Comparison of ENCODE assay signal across 28 cellular contexts in genomic region chr6:34884996-34885395, GRCh38. TPM values are rescaled to one million over a fixed set of nuclear protein-coding genes. Genes with fewer than 3 reads are reported as not detected.
DNase-seq lines count a peak whose midpoint lies in the region; ATAC-seq and TF ChIP-seq lines count a peak whose summit lies in the region.
"Had no signal": no experiment of that assay in that cellular context is flagged by ENCODE, and none has a peak within 500 bp of the region (broad histone marks: within the 10 kb centered on the region; RNA-seq: fewer than 3 reads in every experiment).

No MANE protein-coding gene starts in this region.

- WGBS in urinary bladder, result 94% methylated on average over 2 of the region's 2 CpGs
- WGBS in esophagus muscularis mucosa, result 97% methylated on average over 2 of the region's 2 CpGs

- TF ChIP-seq CTCF in esophagus muscularis mucosa (IDR thresholded peaks at IDR 0.05), result no peak

- H3K36me3 Mint-ChIP-seq in activated naive CD8-positive, alpha-beta T cell, result peaks cover 9% of the 10 kb centered on the region
- peaks cover 25% of the 10 kb centered on the region for H3K36me3 Mint-ChIP-seq in activated naive CD8-positive, alpha-beta T cell treated with anti-CD3 and anti-CD28 coated beads for 36 hours
- peaks cover 24% of the 10 kb centered on the region for H3K36me3 Mint-ChIP-seq in activated T-helper 1 cell treated with anti-CD3 and anti-CD28 coated beads, Interleukin-12 subunit alpha, Interleukin-12 subunit beta, Interleukin-2, Interleukin-4 antibody, amounts not matched to agents 30 ng/mL and 10 ng/mL and 1 ng/mL, durations not matched to agents 14 hours and 24 hours and 36 hours (ENCODE audit: low read depth)
- H3K36me3 Mint-ChIP-seq in naive thymus-derived CD4-positive, alpha-beta T cell, result peaks cover 10 to 26% (median 17%) of the 10 kb centered on the region in 5 donors

- H3K27ac Mint-ChIP-seq in activated naive CD8-positive, alpha-beta T cell, result no peak overlapping the region
- no peak overlapping the region for H3K27ac Mint-ChIP-seq in activated naive CD8-positive, alpha-beta T cell treated with anti-CD3 and anti-CD28 coated beads for 36 hours
- H3K27ac Mint-ChIP-seq in activated T-helper 1 cell treated with anti-CD3 and anti-CD28 coated beads, Interleukin-12 subunit alpha, Interleukin-12 subunit beta, Interleukin-2, Interleukin-4 antibody, amounts not matched to agents 30 ng/mL and 10 ng/mL and 1 ng/mL, durations not matched to agents 14 hours and 24 hours and 36 hours, result no peak overlapping the region
- H3K27ac Mint-ChIP-seq in naive thymus-derived CD4-positive, alpha-beta T cell, result peak overlapping the region in 7 of 9 donors; percentile 25 to 77 (median 64)
- H3K27ac Mint-ChIP-seq: activated CD4-positive, alpha-beta T cell treated with anti-CD3 and anti-CD28 coated beads, Interleukin-2, amount 10 ng/mL, durations not matched to agents 7 days and 5 days; activated CD8-positive, alpha-beta memory T cell treated with anti-CD3 and anti-CD28 coated beads, Interleukin-2, amount 10 ng/mL, durations not matched to agents 7 days and 5 days; HFFc6 had no signal

- no peak for DNase-seq in activated naive CD8-positive, alpha-beta T cell treated with anti-CD3 and anti-CD28 coated beads for 36 hours
- no peak for DNase-seq in activated T-helper 1 cell treated with anti-CD3 and anti-CD28 coated beads, Interleukin-12 subunit alpha, Interleukin-12 subunit beta, Interleukin-2, Interleukin-4 antibody, amounts not matched to agents 30 ng/mL and 10 ng/mL and 1 ng/mL, durations not matched to agents 14 hours and 24 hours and 36 hours (ENCODE audit: low spot score)
- DNase-seq in naive thymus-derived CD4-positive, alpha-beta T cell, result no peak
- DNase-seq in NCI-H226 (no peak), DMS 273 treated with DMSO at 0.1 percent for 48 hours (lab: John Stamatoyannopoulos, UW) (no peak), esophagus muscularis mucosa (ENCODE audit: extremely low spot score) (no peak)
- DNase-seq: activated CD4-positive, alpha-beta T cell treated with anti-CD3 and anti-CD28 coated beads, Interleukin-2, amount 10 ng/mL, durations not matched to agents 7 days and 5 days; activated CD8-positive, alpha-beta memory T cell treated with anti-CD3 and anti-CD28 coated beads, Interleukin-2, amount 10 ng/mL, durations not matched to agents 7 days and 5 days; activated effector memory CD4-positive, alpha-beta T cell treated with Interleukin-2 at 50 U/mL for 16 hours; C1 segment of cervical spinal cord; GOT3; HFFc6; Karpas-422; NCI-H1694; NCI-H524 treated with DMSO at 0.1 percent for 48 hours; NK-92 treated with Interleukin-12 subunit alpha and Interleukin-12 subunit beta, amount 100 ng/mL, for 24 hours; PC-3; psoas muscle; stimulated activated CD4-positive, alpha-beta T cell treated with anti-CD3 and anti-CD28 coated beads, Interleukin-15, amount 100 ng/mL, for 24 hours; stimulated activated naive CD4-positive, alpha-beta T cell treated with Interleukin-2 at 50 U/mL for 16 hours; T1000; uterus; WERI-Rb-1 had no signal

- H3K27me3 Mint-ChIP-seq in activated naive CD8-positive, alpha-beta T cell, result no peaks in the 10 kb centered on the region
- H3K27me3 Mint-ChIP-seq in activated naive CD8-positive, alpha-beta T cell treated with anti-CD3 and anti-CD28 coated beads for 36 hours, result no peaks in the 10 kb centered on the region
- peaks cover 2% of the 10 kb centered on the region for H3K27me3 Mint-ChIP-seq in activated T-helper 1 cell treated with anti-CD3 and anti-CD28 coated beads, Interleukin-12 subunit alpha, Interleukin-12 subunit beta, Interleukin-2, Interleukin-4 antibody, amounts not matched to agents 30 ng/mL and 10 ng/mL and 1 ng/mL, durations not matched to agents 14 hours and 24 hours and 36 hours (ENCODE audit: insufficient read depth)
- H3K27me3 Mint-ChIP-seq in naive thymus-derived CD4-positive, alpha-beta T cell, result peaks cover 0 to 8% (median 0%) of the 10 kb centered on the region in 5 donors
- H3K27me3 Mint-ChIP-seq: activated CD4-positive, alpha-beta T cell treated with anti-CD3 and anti-CD28 coated beads, Interleukin-2, amount 10 ng/mL, durations not matched to agents 7 days and 5 days; activated CD8-positive, alpha-beta memory T cell treated with anti-CD3 and anti-CD28 coated beads, Interleukin-2, amount 10 ng/mL, durations not matched to agents 7 days and 5 days had no signal

- no peak overlapping the region for H3K27ac ChIP-seq in naive thymus-derived CD4-positive, alpha-beta T cell (ENCODE audit: low read depth, low read length)
- H3K27ac ChIP-seq in urinary bladder (ENCODE audit: low read depth) (peak overlapping the region; percentile 18), esophagus muscularis mucosa (replicated peaks in 1 of 4) (no peak overlapping the region)
- H3K27ac ChIP-seq: psoas muscle, uterus, WERI-Rb-1 had no signal

- no peak for TF ChIP-seq EP300 in esophagus muscularis mucosa (IDR thresholded peaks at IDR 0.05)

- H3K4me1 Mint-ChIP-seq in activated naive CD8-positive, alpha-beta T cell (ENCODE audit: low read depth), result peaks cover 38% of the 10 kb centered on the region
- peaks cover 25% of the 10 kb centered on the region for H3K4me1 Mint-ChIP-seq in activated naive CD8-positive, alpha-beta T cell treated with anti-CD3 and anti-CD28 coated beads for 36 hours
- peaks cover 24% of the 10 kb centered on the region for H3K4me1 Mint-ChIP-seq in activated T-helper 1 cell treated with anti-CD3 and anti-CD28 coated beads, Interleukin-12 subunit alpha, Interleukin-12 subunit beta, Interleukin-2, Interleukin-4 antibody, amounts not matched to agents 30 ng/mL and 10 ng/mL and 1 ng/mL, durations not matched to agents 14 hours and 24 hours and 36 hours (ENCODE audit: low read depth)
- peaks cover 29 to 52% (median 41%) of the 10 kb centered on the region in 7 donors for H3K4me1 Mint-ChIP-seq in naive thymus-derived CD4-positive, alpha-beta T cell

- peak overlapping the region; percentile 47 for H3K4me3 Mint-ChIP-seq in activated naive CD8-positive, alpha-beta T cell
- no peak overlapping the region for H3K4me3 Mint-ChIP-seq in activated naive CD8-positive, alpha-beta T cell treated with anti-CD3 and anti-CD28 coated beads for 36 hours
- peak overlapping the region; percentile 17 for H3K4me3 Mint-ChIP-seq in activated T-helper 1 cell treated with anti-CD3 and anti-CD28 coated beads, Interleukin-12 subunit alpha, Interleukin-12 subunit beta, Interleukin-2, Interleukin-4 antibody, amounts not matched to agents 30 ng/mL and 10 ng/mL and 1 ng/mL, durations not matched to agents 14 hours and 24 hours and 36 hours
- peak overlapping the region in 4 of 10 donors; percentile 6 to 41 (median 28) for H3K4me3 Mint-ChIP-seq in naive thymus-derived CD4-positive, alpha-beta T cell
- H3K4me3 Mint-ChIP-seq: activated CD8-positive, alpha-beta memory T cell treated with anti-CD3 and anti-CD28 coated beads, Interleukin-2, amount 10 ng/mL, durations not matched to agents 7 days and 5 days; HFFc6 had no signal

- CTCF ChIA-PET in naive thymus-derived CD4-positive, alpha-beta T cell (lab: Charles Lee), result no interaction called here

- peaks cover 7 to 12% of the 10 kb centered on the region in 2 donors for H3K4me1 ChIP-seq in naive thymus-derived CD4-positive, alpha-beta T cell (ENCODE audit: control insufficient read depth in 2 of 2, insufficient read depth in 2 of 2, low read length in 2 of 2)
- no peaks in the 10 kb centered on the region for H3K4me1 ChIP-seq in urinary bladder (ENCODE audit: insufficient read depth)
- H3K4me1 ChIP-seq in esophagus muscularis mucosa, result peaks cover 13 to 37% (median 21%) of the 10 kb centered on the region in 4 donors

- no peak for TF ChIP-seq POLR2A in esophagus muscularis mucosa (IDR thresholded peaks at IDR 0.05; ENCODE audit: low read depth)

- no peaks in the 10 kb centered on the region for H3K9me3 ChIP-seq in naive thymus-derived CD4-positive, alpha-beta T cell (ENCODE audit: control insufficient read depth in 2 of 3, low read length in 3 of 3)
- H3K9me3 ChIP-seq in esophagus muscularis mucosa, result no peaks in the 10 kb centered on the region
- H3K9me3 ChIP-seq: psoas muscle, uterus had no signal

- POLR2A ChIA-PET in naive thymus-derived CD4-positive, alpha-beta T cell (lab: Charles Lee), result interaction anchor here (1.5 kb wide), 1 partner anchor 10 kb away, joined by 3 read pairs; no protein-coding TSS in a partner anchor

- intact Hi-C loops in activated T-helper 1 cell treated with anti-CD3 and anti-CD28 coated beads, Interleukin-12 subunit alpha, Interleukin-12 subunit beta, Interleukin-2, Interleukin-4 antibody, amounts not matched to agents 30 ng/mL and 10 ng/mL and 1 ng/mL, durations not matched to agents 14 hours and 24 hours and 36 hours (cut with micrococcal nuclease), result loop anchor here (5.0 to 10.0 kb wide), 4 partner anchors 228 to 648 kb away; partner anchors contain the start of genes DEF6 and HMGA1
- intact Hi-C loops in naive thymus-derived CD4-positive, alpha-beta T cell (cut with micrococcal nuclease), result loop anchor here (5.0 kb wide), 2 partner anchors 102 to 648 kb away; partner anchors contain the start of gene HMGA1 (in 2 of the 2)
- intact Hi-C loops in esophagus muscularis mucosa (cut with DNase I), result loop anchor here (5.0 kb wide), 2 partner anchors 93 to 128 kb away; partner anchors contain the start of genes BLTP3A and SNRPC

- H3K36me3 ChIP-seq in naive thymus-derived CD4-positive, alpha-beta T cell (ENCODE audit: control insufficient read depth in 2 of 3, insufficient read depth in 3 of 3, low read length in 3 of 3), result peaks cover 0 to 29% (median 11%) of the 10 kb centered on the region in 3 experiments
- no peaks in the 10 kb centered on the region for H3K36me3 ChIP-seq in urinary bladder (ENCODE audit: insufficient read depth)
- peaks cover 11 to 41% (median 21%) of the 10 kb centered on the region in 4 donors for H3K36me3 ChIP-seq in esophagus muscularis mucosa
- H3K36me3 ChIP-seq: uterus had no signal

- peaks cover 3% of the 10 kb centered on the region for H3K9me3 Mint-ChIP-seq in activated naive CD8-positive, alpha-beta T cell (ENCODE audit: low read depth)
- peaks cover 6% of the 10 kb centered on the region for H3K9me3 Mint-ChIP-seq in activated naive CD8-positive, alpha-beta T cell treated with anti-CD3 and anti-CD28 coated beads for 36 hours
- H3K9me3 Mint-ChIP-seq in activated T-helper 1 cell treated with anti-CD3 and anti-CD28 coated beads, Interleukin-12 subunit alpha, Interleukin-12 subunit beta, Interleukin-2, Interleukin-4 antibody, amounts not matched to agents 30 ng/mL and 10 ng/mL and 1 ng/mL, durations not matched to agents 14 hours and 24 hours and 36 hours, result peaks cover 3% of the 10 kb centered on the region
- H3K9me3 Mint-ChIP-seq in naive thymus-derived CD4-positive, alpha-beta T cell, result peaks cover 0 to 5% (median 0%) of the 10 kb centered on the region in 11 donors
- H3K9me3 Mint-ChIP-seq: HFFc6 had no signal

- no peak for ATAC-seq in naive thymus-derived CD4-positive, alpha-beta T cell
- ATAC-seq: activated CD8-positive, alpha-beta memory T cell treated with anti-CD3 and anti-CD28 coated beads, Interleukin-2, amount 10 ng/mL, durations not matched to agents 7 days and 5 days; left lobe of liver; PC-3; psoas muscle; Right ventricle myocardium inferior; SK-N-SH treated with all-trans-retinoic acid at 6 μM for 48 hours had no signal

- no peaks in the 10 kb centered on the region for H3K27me3 ChIP-seq in naive thymus-derived CD4-positive, alpha-beta T cell (ENCODE audit: control insufficient read depth in 2 of 2, insufficient read depth in 2 of 2, low read length in 2 of 2)
- H3K27me3 ChIP-seq in esophagus muscularis mucosa, result no peaks in the 10 kb centered on the region
- H3K27me3 ChIP-seq: uterus had no signal

- H3K4me3 ChIP-seq in naive thymus-derived CD4-positive, alpha-beta T cell (ENCODE audit: low read length), result no peak overlapping the region
- H3K4me3 ChIP-seq in urinary bladder (ENCODE audit: low read depth, low read length), result no peak overlapping the region
- no peak overlapping the region for H3K4me3 ChIP-seq in esophagus muscularis mucosa
- H3K4me3 ChIP-seq: psoas muscle, uterus had no signal

RNA-seq across cellular contexts. Expression of gene TAF11, which starts 2.8 kb away (rescaled TPM):
- 10 to 100 TPM; 38.5 to 39.3 TPM for total RNA-seq in activated naive CD8-positive, alpha-beta T cell treated with anti-CD3 and anti-CD28 coated beads for 36 hours
- 37.2 and 38.4 TPM in 2 replicates for total RNA-seq in activated T-helper 1 cell treated with anti-CD3 and anti-CD28 coated beads, Interleukin-12 subunit alpha, Interleukin-12 subunit beta, Interleukin-2, Interleukin-4 antibody, amounts not matched to agents 30 ng/mL and 10 ng/mL and 1 ng/mL, durations not matched to agents 14 hours and 24 hours and 36 hours
- 10 to 100 TPM; 25.4 to 35.1 (median 29.4) TPM for total RNA-seq in naive thymus-derived CD4-positive, alpha-beta T cell
- polyA plus RNA-seq in naive thymus-derived CD4-positive, alpha-beta T cell, result 10 to 100 TPM; 17.3 to 18.4 TPM
- total RNA-seq in urinary bladder (24.2 TPM), esophagus muscularis mucosa (10 to 100 TPM; 18.2 to 26.2 (median 25.4) TPM)
- polyA plus RNA-seq in urinary bladder, result 36.4 TPM

RNA-seq across cellular contexts. Expression of gene ANKS1A, which starts 4.1 kb away (rescaled TPM):
- total RNA-seq in activated naive CD8-positive, alpha-beta T cell treated with anti-CD3 and anti-CD28 coated beads for 36 hours, result 1 to 10 TPM; 6.4 to 6.5 TPM
- total RNA-seq in activated T-helper 1 cell treated with anti-CD3 and anti-CD28 coated beads, Interleukin-12 subunit alpha, Interleukin-12 subunit beta, Interleukin-2, Interleukin-4 antibody, amounts not matched to agents 30 ng/mL and 10 ng/mL and 1 ng/mL, durations not matched to agents 14 hours and 24 hours and 36 hours, result 9.5 and 9.6 TPM in 2 replicates
- total RNA-seq in naive thymus-derived CD4-positive, alpha-beta T cell, result 10 to 100 TPM in 3 of 5 experiments, 1 to 10 TPM in 2; 7.3 to 14.8 (median 11.8) TPM
- polyA plus RNA-seq in naive thymus-derived CD4-positive, alpha-beta T cell, result 1 to 10 TPM; 2.1 to 5.3 TPM
- total RNA-seq in urinary bladder (21.9 TPM), esophagus muscularis mucosa (100 to 1,000 TPM in 2 of 4 donors, 10 to 100 TPM in 2; 68.3 to 132 (median 98.7) TPM)
- polyA plus RNA-seq in urinary bladder, result 38.0 TPM

Comparison
In these comparisons a context has a peak if more than half of its experiments do, and no peak if none do; other contexts are left out.
1. H3K27ac Mint-ChIP-seq: peak in naive thymus-derived CD4-positive, alpha-beta T cell (7 of 9); none in activated naive CD8-positive, alpha-beta T cell (single experiment), activated naive CD8-positive, alpha-beta T cell treated with anti-CD3 and anti-CD28 coated beads for 36 hours (single experiment) and activated T-helper 1 cell treated with anti-CD3 and anti-CD28 coated beads, Interleukin-12 subunit alpha, Interleukin-12 subunit beta, Interleukin-2, Interleukin-4 antibody, amounts not matched to agents 30 ng/mL and 10 ng/mL and 1 ng/mL, durations not matched to agents 14 hours and 24 hours and 36 hours (single experiment).